Comparison of ENCODE assay signal across 8 cellular contexts in the genomic region with DNA sequence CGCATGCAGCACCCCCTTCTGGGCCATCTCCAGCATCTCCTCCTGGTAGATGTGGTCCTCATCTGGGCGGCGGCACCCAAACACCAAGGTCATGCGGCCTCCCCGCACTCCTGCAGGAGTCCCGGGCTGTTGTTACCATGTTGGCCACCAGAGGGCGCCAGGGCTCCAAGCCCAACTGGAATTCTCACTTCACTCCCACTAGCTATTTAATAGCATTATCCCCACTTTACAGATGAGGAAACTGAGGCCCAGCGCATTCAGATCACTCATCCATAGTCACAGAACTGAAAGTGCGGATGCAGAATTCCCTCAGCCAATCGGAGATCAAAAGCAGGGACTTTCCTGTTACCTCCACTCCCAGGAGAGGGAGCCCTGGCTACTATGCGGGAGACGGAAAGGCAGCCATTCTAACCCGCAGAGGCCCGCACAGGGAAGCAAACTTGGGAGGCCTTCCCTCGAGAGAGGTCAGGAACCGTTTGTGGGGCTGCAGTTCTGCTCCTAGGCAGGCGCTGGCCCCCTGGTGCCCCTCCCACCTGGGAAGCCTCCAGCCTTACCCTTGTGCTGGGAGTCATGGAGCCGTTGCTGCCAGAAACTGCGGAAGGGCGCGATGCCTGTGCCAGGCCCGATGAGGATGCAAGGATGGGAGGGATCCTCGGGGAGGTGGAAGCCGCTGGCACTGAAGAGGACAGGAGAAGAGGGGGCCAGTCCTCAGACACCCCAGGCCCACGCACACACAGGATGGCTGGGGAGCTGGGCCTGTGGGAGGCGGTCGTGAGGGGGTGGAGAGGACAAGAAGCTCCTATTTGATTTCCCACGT. TPM values are rescaled to one million over a fixed set of nuclear protein-coding genes. Genes with fewer than 3 reads are reported as not detected.
A peak's percentile ranks its signal among the peaks of the same experiment; 100 is the strongest.
DNase-seq lines count a peak whose midpoint lies in the region; ATAC-seq and TF ChIP-seq lines count a peak whose summit lies in the region.

No MANE protein-coding gene starts in this region.

- no peak overlapping the region for H3K27ac ChIP-seq in CD4-positive, alpha-beta memory T cell (ENCODE audit: low read depth, low read length)
- H3K27ac ChIP-seq in uterus = no peak overlapping the region

- TF ChIP-seq CTCF in glutamatergic neuron (IDR thresholded peaks at IDR 0.05; ENCODE audit: partially characterized antibody, unreplicated experiment) (peak; percentile 99), progenitor cell of endocrine pancreas (IDR thresholded peaks at IDR 0.05; ENCODE audit: unreplicated experiment) (peak; percentile 91), uterus (IDR thresholded peaks at IDR 0.05) (peak; percentile 56 to 73 (median 62))

- CTCF ChIA-PET in CD4-positive, alpha-beta memory T cell (lab: Charles Lee; ENCODE audit: partially characterized antibody) = interaction anchor here (0.6 to 3.1 kb wide), 14 partner anchors 8 to 492 kb away, joined by 3 to 36 read pairs (median 6); no protein-coding TSS in a partner anchor
- CTCF ChIA-PET in HEK293T (lab: Yijun Ruan, JAX) = interaction anchor here (0.6 to 5.1 kb wide), 10 partner anchors 20 to 245 kb away, joined by 3 to 34 read pairs (median 3); a partner anchor contains a TSS

- no peaks in the 10 kb centered on the region for H3K27me3 ChIP-seq in CD4-positive, alpha-beta memory T cell (ENCODE audit: insufficient read depth, low read length)
- H3K27me3 ChIP-seq in uterus = no peaks in the 10 kb centered on the region

- POLR2A ChIA-PET in CD4-positive, alpha-beta memory T cell (lab: Charles Lee; ENCODE audit: partially characterized antibody) = interaction anchor here (2.4 kb wide), 1 partner anchor 133 kb away, joined by 7 read pairs; a partner anchor contains a TSS
- POLR2A ChIA-PET in HEK293T (lab: Yijun Ruan, JAX) = interaction anchor here (0.7 to 1.4 kb wide), 2 partner anchors 120 to 133 kb away, joined by 3 to 7 read pairs; a partner anchor contains a TSS

- no peaks in the 10 kb centered on the region for H3K9me3 ChIP-seq in CD4-positive, alpha-beta memory T cell (ENCODE audit: control insufficient read depth in 1 of 2, low read length in 2 of 2)
- no peaks in the 10 kb centered on the region for H3K9me3 ChIP-seq in uterus

- H3K4me3 ChIP-seq in CD4-positive, alpha-beta memory T cell (ENCODE audit: low read length in 2 of 2) = no peak overlapping the region
- H3K4me3 ChIP-seq in uterus = no peak overlapping the region

- peaks cover 0 to 3% (median 0%) of the 10 kb centered on the region in 4 donors for H3K4me1 Mint-ChIP-seq in CD4-positive, alpha-beta memory T cell
- H3K4me1 Mint-ChIP-seq in glutamatergic neuron (ENCODE audit: low read depth, unreplicated experiment) = peaks cover 3% of the 10 kb centered on the region
- H3K4me1 Mint-ChIP-seq in progenitor cell of endocrine pancreas (ENCODE audit: low read depth) = no peaks in the 10 kb centered on the region

- H3K9me3 Mint-ChIP-seq in CD4-positive, alpha-beta memory T cell = no peaks in the 10 kb centered on the region
- H3K9me3 Mint-ChIP-seq in glutamatergic neuron (ENCODE audit: unreplicated experiment) (no peaks in the 10 kb centered on the region), progenitor cell of endocrine pancreas (ENCODE audit: low read depth) (no peaks in the 10 kb centered on the region)

- intact Hi-C loops in CD4-positive, alpha-beta memory T cell (cut with micrococcal nuclease) = loop anchor here (1.0 kb wide), 1 partner anchor 120 kb away; no protein-coding TSS in a partner anchor
- intact Hi-C loops in uterus (cut with DNase I; ENCODE audit: low total_unique reads) = no loop called here

- H3K36me3 ChIP-seq in CD4-positive, alpha-beta memory T cell (ENCODE audit: insufficient read depth, low read length) = no peaks in the 10 kb centered on the region
- H3K36me3 ChIP-seq in uterus = no peaks in the 10 kb centered on the region

- TF ChIP-seq POLR2A in uterus (IDR thresholded peaks at IDR 0.05) = no peak

- ATAC-seq in GM19455 (IDR thresholded peaks at IDR 0.05; ENCODE audit: unreplicated experiment) = no peak

- H3K27me3 Mint-ChIP-seq in CD4-positive, alpha-beta memory T cell = peaks cover 2 to 5% of the 10 kb centered on the region in 2 donors
- H3K27me3 Mint-ChIP-seq in glutamatergic neuron (ENCODE audit: unreplicated experiment) (no peaks in the 10 kb centered on the region), progenitor cell of endocrine pancreas (peaks cover 14% of the 10 kb centered on the region)

- peak; percentile 40 to 63 (median 50) for DNase-seq in CD4-positive, alpha-beta memory T cell
- DNase-seq in HEK293T (ENCODE audit: extremely low spot score) (peak; percentile 48), RPMI8226 (peak; percentile 71), activated gamma-delta T cell treated with Interleukin-2 at 50 U/mL for 16 hours (peak; percentile 70), glutamatergic neuron (peak; percentile 89), progenitor cell of endocrine pancreas (ENCODE audit: low spot score, unreplicated experiment) (peak; percentile 66), uterus (peak; percentile 33 to 52)

- H3K36me3 Mint-ChIP-seq in CD4-positive, alpha-beta memory T cell = no peaks in the 10 kb centered on the region
- no peaks in the 10 kb centered on the region for H3K36me3 Mint-ChIP-seq in glutamatergic neuron (ENCODE audit: unreplicated experiment)
- no peaks in the 10 kb centered on the region for H3K36me3 Mint-ChIP-seq in progenitor cell of endocrine pancreas (ENCODE audit: insufficient read depth)

- H3K4me1 ChIP-seq in CD4-positive, alpha-beta memory T cell (ENCODE audit: insufficient read depth, low read length) = no peaks in the 10 kb centered on the region
- no peaks in the 10 kb centered on the region for H3K4me1 ChIP-seq in uterus

- no peak overlapping the region for H3K27ac Mint-ChIP-seq in CD4-positive, alpha-beta memory T cell
- H3K27ac Mint-ChIP-seq in glutamatergic neuron (ENCODE audit: unreplicated experiment) = no peak overlapping the region
- no peak overlapping the region for H3K27ac Mint-ChIP-seq in progenitor cell of endocrine pancreas

- no peak overlapping the region for H3K4me3 Mint-ChIP-seq in CD4-positive, alpha-beta memory T cell
- H3K4me3 Mint-ChIP-seq in glutamatergic neuron (ENCODE audit: unreplicated experiment) (no peak overlapping the region), progenitor cell of endocrine pancreas (ENCODE audit: low read depth) (no peak overlapping the region)

TF ChIP-seq in HEK293T, 16 proteins besides CTCF, POLR2A, EP300 and RAD21:
- TF ChIP-seq BHLHE40 (IDR thresholded peaks at IDR 0.05; ENCODE audit: borderline replicate concordance) (no peak), ELF4 (IDR thresholded peaks at IDR 0.05) (no peak), NFRKB (IDR thresholded peaks at IDR 0.05) (no peak), TARDBP (IDR thresholded peaks at IDR 0.05) (no peak), LEF1 (IDR thresholded peaks at IDR 0.05; ENCODE audit: borderline replicate concordance) (no peak), L3MBTL2 (conservative IDR thresholded peaks at IDR 0.05) (no peak), SUZ12 (IDR thresholded peaks at IDR 0.05) (no peak), SP1 (IDR thresholded peaks at IDR 0.05) (no peak), ZNF384 (IDR thresholded peaks at IDR 0.05) (no peak), HDGF (IDR thresholded peaks at IDR 0.05; ENCODE audit: borderline replicate concordance) (no peak), ARNT (IDR thresholded peaks at IDR 0.05) (no peak), CTBP1 (IDR thresholded peaks at IDR 0.05; ENCODE audit: borderline replicate concordance) (no peak), FOXA1 (IDR thresholded peaks at IDR 0.05) (no peak), FOXK2 (IDR thresholded peaks at IDR 0.05) (no peak), FOXM1 (IDR thresholded peaks at IDR 0.05; ENCODE audit: borderline replicate concordance) (no peak)
- TF ChIP-seq, protein P1, sequence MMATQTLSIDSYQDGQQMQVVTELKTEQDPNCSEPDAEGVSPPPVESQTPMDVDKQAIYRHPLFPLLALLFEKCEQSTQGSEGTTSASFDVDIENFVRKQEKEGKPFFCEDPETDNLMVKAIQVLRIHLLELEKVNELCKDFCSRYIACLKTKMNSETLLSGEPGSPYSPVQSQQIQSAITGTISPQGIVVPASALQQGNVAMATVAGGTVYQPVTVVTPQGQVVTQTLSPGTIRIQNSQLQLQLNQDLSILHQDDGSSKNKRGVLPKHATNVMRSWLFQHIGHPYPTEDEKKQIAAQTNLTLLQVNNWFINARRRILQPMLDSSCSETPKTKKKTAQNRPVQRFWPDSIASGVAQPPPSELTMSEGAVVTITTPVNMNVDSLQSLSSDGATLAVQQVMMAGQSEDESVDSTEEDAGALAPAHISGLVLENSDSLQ (IDR thresholded peaks at IDR 0.05) = no peak

RNA-seq across cellular contexts. Expression of a gene that starts 40.1 kb away (rescaled TPM):
- total RNA-seq in CD4-positive, alpha-beta memory T cell = under 1 TPM; 0.09 to 0.11 TPM
- under 1 TPM in 1 of 2 donors, not detected in 1; 0.14 TPM for polyA plus RNA-seq in CD4-positive, alpha-beta memory T cell
- total RNA-seq in glutamatergic neuron (ENCODE audit: unreplicated experiment) (0.25 TPM), progenitor cell of endocrine pancreas (0.82 and 1.6 TPM in 2 replicates), uterus (1 to 10 TPM in 1 of 4 donors, under 1 TPM in 2, not detected in 1; 0.09 to 2.8 (median 0.62) TPM)
